7 cellular contexts compared by ENCODE assay signal in genomic region chr11:94740975-94741707, GRCh38. TPM values are rescaled to one million over a fixed set of nuclear protein-coding genes. Genes with fewer than 3 reads are reported as not detected.
DNase-seq lines count a peak whose midpoint lies in the region; ATAC-seq, FAIRE-seq and TF ChIP-seq lines count a peak whose summit lies in the region.

No MANE protein-coding gene starts in this region.

- DNase-seq in EH (ENCODE audit: low read depth) = peak; percentile 76
- DNase-seq in HCT116 (ENCODE audit: low read depth, low spot score) = peak; percentile 48
- DNase-seq in NCI-H2171 (lab: John Stamatoyannopoulos, UW) = peak; percentile 40
- DNase-seq in activated naive CD8-positive, alpha-beta T cell treated with anti-CD3 and anti-CD28 coated beads, Interleukin-2, amount 10 ng/mL, durations not matched to agents 7 days and 5 days = peak; percentile 35
- peak; percentile 31 for DNase-seq in heart right ventricle
- peak; percentile 24 to 66 (median 39) for DNase-seq in pancreas

- peaks cover 40% of the 10 kb centered on the region for H3K27me3 Mint-ChIP-seq in activated naive CD8-positive, alpha-beta T cell treated with anti-CD3 and anti-CD28 coated beads, Interleukin-2, amount 10 ng/mL, durations not matched to agents 7 days and 5 days

- CTCF ChIA-PET in HCT116 (lab: Charles Lee) = interaction anchor here (0.8 to 3.3 kb wide), 4 partner anchors 14 to 157 kb away, joined by 3 to 15 read pairs (median 4); no protein-coding TSS in a partner anchor

- H3K4me1 Mint-ChIP-seq in activated naive CD8-positive, alpha-beta T cell treated with anti-CD3 and anti-CD28 coated beads, Interleukin-2, amount 10 ng/mL, durations not matched to agents 7 days and 5 days = peaks cover 10% of the 10 kb centered on the region

- H3K27ac ChIP-seq in HCT116 (ENCODE audit: low read depth, low read length) = no peak overlapping the region
- H3K27ac ChIP-seq in heart right ventricle = peak overlapping the region in 5 of 10 donors; percentile 29 to 61 (median 46)
- H3K27ac ChIP-seq in pancreas = no peak overlapping the region

- TF ChIP-seq POLR2A in HCT116 (IDR thresholded peaks at IDR 0.05; ENCODE audit: borderline replicate concordance, extremely low read depth, insufficient read depth, insufficient read length) = no peak

- RAD21 ChIA-PET in HCT116 (lab: Charles Lee; ENCODE audit: low non-redundant PET in 1 of 2, low total read pairs in 2 of 2, uncharacterized antibody in 2 of 2, unreplicated experiment in 2 of 2) = interaction anchor here in 1 of 2 experiments (1.0 kb wide), 1 partner anchor 21 kb away, joined by 4 read pairs; no protein-coding TSS in a partner anchor

- H3K27me3 ChIP-seq in HCT116 (ENCODE audit: insufficient read depth, low read length) = no peaks in the 10 kb centered on the region
- H3K27me3 ChIP-seq in heart right ventricle = peaks cover 0 to 26% (median 0%) of the 10 kb centered on the region in 7 donors
- no peaks in the 10 kb centered on the region for H3K27me3 ChIP-seq in pancreas

- 0 out of 2 replicates have a peak overlapping the region, but pooled peaks have one; percentile 11 for H3K4me2 ChIP-seq in HCT116 (ENCODE audit: low read length)

- peak overlapping the region; percentile 93 for H2AFZ ChIP-seq in HCT116 (ENCODE audit: low read depth, low read length, poor library complexity, severe bottlenecking)

- FAIRE-seq in pancreas (lab: Jason Lieb, UNC) = no peak

- no peaks in the 10 kb centered on the region for H3K9me3 Mint-ChIP-seq in activated naive CD8-positive, alpha-beta T cell treated with anti-CD3 and anti-CD28 coated beads, Interleukin-2, amount 10 ng/mL, durations not matched to agents 7 days and 5 days

- no peaks in the 10 kb centered on the region for H3K79me2 ChIP-seq in HCT116 (ENCODE audit: insufficient read depth, low read length)

- peak; percentile 9 to 56 (median 48); a peak in 4 of 6 replicates for TF ChIP-seq CTCF in HCT116 (IDR thresholded peaks at IDR 0.05 in 2 of 3, conservative IDR thresholded peaks at IDR 0.05 in 1 of 3; ENCODE audit: borderline replicate concordance in 1 of 3, insufficient read depth in 1 of 3, low read depth in 2 of 3, low read length in 2 of 3)
- peak; percentile 30 to 69 (median 52) for TF ChIP-seq CTCF in heart right ventricle (IDR thresholded peaks at IDR 0.05)
- peak in 3 of 4 donors; percentile 12 to 44 (median 29) for TF ChIP-seq CTCF in pancreas (IDR thresholded peaks at IDR 0.05)

- H3K4me3 ChIP-seq in HCT116 (replicated peaks in 1 of 2; ENCODE audit: low read depth in 1 of 2, low read length in 2 of 2) (no peak overlapping the region), heart right ventricle (peak overlapping the region; percentile 44 to 76 (median 63)), pancreas (peak overlapping the region; percentile 19 to 53 (median 42))

- TF ChIP-seq RAD21 in HCT116 (IDR thresholded peaks at IDR 0.05; ENCODE audit: low read depth) = peak; percentile 25; the same call in 1 of the 2 replicates

- H4K20me1 ChIP-seq in HCT116 (ENCODE audit: insufficient read depth) = no peaks in the 10 kb centered on the region

- no peak overlapping the region for H3K9ac ChIP-seq in HCT116 (ENCODE audit: low read length)

- H3K9me3 ChIP-seq in HCT116 (ENCODE audit: control insufficient read depth in 1 of 2, insufficient read depth in 1 of 2, low read depth in 1 of 2, low read length in 2 of 2) (no peaks in the 10 kb centered on the region), heart right ventricle (no peaks in the 10 kb centered on the region), pancreas (no peaks in the 10 kb centered on the region)

- intact Hi-C loops in HCT116 (cut with micrococcal nuclease) = no loop called here
- intact Hi-C loops in heart right ventricle (cut with DNase I) = loop anchor here in 1 of 10 donors (10.0 kb wide), 1 partner anchor 134 kb away; no protein-coding TSS in a partner anchor
- intact Hi-C loops in pancreas (cut with DNase I) = no loop called here

- peaks cover 25 to 42% of the 10 kb centered on the region in 2 experiments for H3K4me1 ChIP-seq in HCT116 (ENCODE audit: control insufficient read depth in 1 of 2, insufficient read depth in 2 of 2, low read length in 2 of 2)
- H3K4me1 ChIP-seq in heart right ventricle = peaks cover 0 to 25% (median 8%) of the 10 kb centered on the region in 9 donors
- peaks cover 0 to 3% (median 2%) of the 10 kb centered on the region in 3 donors for H3K4me1 ChIP-seq in pancreas

- BruUV-seq in HCT116 (replicated peaks; lab: Mats Ljungman, UMichigan) = no TSS peak

- peak overlapping the region; percentile 80 for H3K4me3 Mint-ChIP-seq in activated naive CD8-positive, alpha-beta T cell treated with anti-CD3 and anti-CD28 coated beads, Interleukin-2, amount 10 ng/mL, durations not matched to agents 7 days and 5 days

- POLR2A ChIA-PET in HCT116 (lab: Charles Lee) = no interaction called here
- POLR2A ChIA-PET in activated naive CD8-positive, alpha-beta T cell treated with anti-CD3 and anti-CD28 coated beads, Interleukin-2, amount 10 ng/mL, durations not matched to agents 7 days and 5 days (lab: Charles Lee) = no interaction called here

- 1% methylated on average over 37 of the region's 37 CpGs for WGBS in heart right ventricle, 2 donors
- 1% methylated on average over 34 to 37 of the region's 37 CpGs for WGBS in pancreas, 2 donors

- no peaks in the 10 kb centered on the region for H3K36me3 Mint-ChIP-seq in activated naive CD8-positive, alpha-beta T cell treated with anti-CD3 and anti-CD28 coated beads, Interleukin-2, amount 10 ng/mL, durations not matched to agents 7 days and 5 days

- no peaks in the 10 kb centered on the region for H3K9me2 ChIP-seq in HCT116 (ENCODE audit: insufficient read depth)

- H3K36me3 ChIP-seq in HCT116 (ENCODE audit: control insufficient read depth in 1 of 2, insufficient read depth in 2 of 2, low read length in 2 of 2) (no peaks in the 10 kb centered on the region), heart right ventricle (no peaks in the 10 kb centered on the region), pancreas (no peaks in the 10 kb centered on the region)

- no peak overlapping the region for H3K27ac Mint-ChIP-seq in activated naive CD8-positive, alpha-beta T cell treated with anti-CD3 and anti-CD28 coated beads, Interleukin-2, amount 10 ng/mL, durations not matched to agents 7 days and 5 days

- ATAC-seq in HCT116 (peak; percentile 76), heart right ventricle (peak; percentile 75 to 90 (median 82)), pancreas (peak; percentile 67 to 84 (median 83)), GM21723 (IDR thresholded peaks at IDR 0.05; ENCODE audit: unreplicated experiment) (no peak)
- peak; percentile 48 for ATAC-seq in activated naive CD8-positive, alpha-beta T cell treated with anti-CD3 and anti-CD28 coated beads, Interleukin-2, amount 10 ng/mL, durations not matched to agents 7 days and 5 days (ENCODE audit: low read depth)

TF ChIP-seq in HCT116, 20 proteins besides CTCF, POLR2A, EP300 and RAD21:
- no peak for TF ChIP-seq CEBPB (IDR thresholded peaks at IDR 0.05; ENCODE audit: low read depth)
- TF ChIP-seq CBX3 (IDR thresholded peaks at IDR 0.05; ENCODE audit: low read depth) = 0 out of 2 replicates have a peak, but pooled peaks have one; percentile 46
- TF ChIP-seq SIN3A (IDR thresholded peaks at IDR 0.05; ENCODE audit: low read depth) = no peak

RNA-seq across cellular contexts. Expression of gene AMOTL1, which starts 27.0 kb away (rescaled TPM):
- total RNA-seq in HCT116 (2021; ENCODE audit: unreplicated experiment) (27.6 TPM), heart right ventricle (100 to 1,000 TPM in 2 of 10 donors, 10 to 100 TPM in 8; 30.5 to 115 (median 77.1) TPM), pancreas (10 to 100 TPM; 17.0 to 30.2 (median 19.6) TPM)
- polyA plus RNA-seq in HCT116 (2012) = 8.8 and 9.6 TPM in 2 replicates
- total RNA-seq in activated naive CD8-positive, alpha-beta T cell treated with anti-CD3 and anti-CD28 coated beads, Interleukin-2, amount 10 ng/mL, durations not matched to agents 7 days and 5 days = 1 to 10 TPM; 4.4 to 4.8 TPM
- polyA plus RNA-seq in heart right ventricle (1 to 10 TPM; 3.1 to 8.3 TPM), pancreas (1 to 10 TPM; 3.5 to 5.5 TPM)

Comparison
In these comparisons a context has a peak if more than half of its experiments do, and no peak if none do; other contexts are left out.
1. H3K4me3 ChIP-seq: peak in heart right ventricle (10 of 10) and pancreas (4 of 4); none in HCT116 (0 of 2).
2. Peak in every context shown above with its lines, with median percentiles within 50 percentile points of each other: DNase-seq and CTCF ChIP-seq.